Comparison of ENCODE assay signal across 9 cellular contexts in genomic region chr16:275786-276232, GRCh38. TPM values are rescaled to one million over a fixed set of nuclear protein-coding genes. Genes with fewer than 3 reads are reported as not detected.
DNase-seq lines count a peak whose midpoint lies in the region; ATAC-seq and TF ChIP-seq lines count a peak whose summit lies in the region.
"Had no signal": no experiment of that assay in that cellular context is flagged by ENCODE, and none has a peak within 500 bp of the region (broad histone marks: within the 10 kb centered on the region; RNA-seq: fewer than 3 reads in every experiment).

TSS of gene RGS11 (minus strand) at chr16:275944. CDS start at chr16:275911, 33 bp downstream.

- no peak within 1 kb of the TSS for H3K9ac ChIP-seq in mesenchymal stem cell (ENCODE audit: low read length)

- H2BK15ac ChIP-seq in mesenchymal stem cell (ENCODE audit: low read depth, poor library complexity, severe bottlenecking), result peak within 1 kb of the TSS; percentile 68

- no peak within 1 kb of the TSS for H3K4ac ChIP-seq in mesenchymal stem cell (ENCODE audit: low read depth in 1 of 2, low read length in 2 of 2)

- H3K27ac Mint-ChIP-seq in dendritic cell treated with granulocyte-macrophage colony-stimulating factor and Interleukin-4, amounts not matched to agents 40 ng/mL and 50 ng/mL, for 4 days, result no peak within 1 kb of the TSS
- H3K27ac Mint-ChIP-seq in type B pancreatic cell, result no peak within 1 kb of the TSS

- no peaks in the 10 kb centered on the region for H3K36me3 ChIP-seq in mesenchymal stem cell (ENCODE audit: control insufficient read depth in 1 of 2, insufficient read depth in 2 of 2, low read depth in 1 of 2, low read length in 2 of 2)

- no peak for TF ChIP-seq CTCF in type B pancreatic cell (conservative IDR thresholded peaks at IDR 0.05)

- peak within 1 kb of the TSS; percentile 70 for H4K8ac ChIP-seq in mesenchymal stem cell (ENCODE audit: low read length)

- peak within 1 kb of the TSS; percentile 41 to 74 for H3K4me3 ChIP-seq in mesenchymal stem cell (ENCODE audit: insufficient read depth in 1 of 2, low read depth in 1 of 2, low read length in 2 of 2)

- H3K4me3 Mint-ChIP-seq in activated T-cell treated with anti-CD3 and anti-CD28 coated beads, Interleukin-2, amount 50 U/mL, for 4 hours, result peak within 1 kb of the TSS; percentile 73
- H3K4me3 Mint-ChIP-seq in dendritic cell treated with granulocyte-macrophage colony-stimulating factor and Interleukin-4, amounts not matched to agents 40 ng/mL and 50 ng/mL, for 4 days, result peak within 1 kb of the TSS; percentile 54
- peak within 1 kb of the TSS; percentile 80 for H3K4me3 Mint-ChIP-seq in type B pancreatic cell

- H3K27ac ChIP-seq in mesenchymal stem cell (ENCODE audit: low read length, poor library complexity, severe bottlenecking), result no peak within 1 kb of the TSS

- H2AK5ac ChIP-seq in mesenchymal stem cell (ENCODE audit: low read length, severe bottlenecking), result no peak within 1 kb of the TSS

- no peaks in the 10 kb centered on the region for H3K9me3 Mint-ChIP-seq in activated T-cell treated with anti-CD3 and anti-CD28 coated beads, Interleukin-2, amount 50 U/mL, for 4 hours
- H3K9me3 Mint-ChIP-seq in dendritic cell treated with granulocyte-macrophage colony-stimulating factor and Interleukin-4, amounts not matched to agents 40 ng/mL and 50 ng/mL, for 4 days, result no peaks in the 10 kb centered on the region
- no peaks in the 10 kb centered on the region for H3K9me3 Mint-ChIP-seq in type B pancreatic cell

- H3K79me1 ChIP-seq in mesenchymal stem cell (replicated peaks; ENCODE audit: low read length, poor library complexity, severe bottlenecking), result no peaks in the 10 kb centered on the region

- H3K14ac ChIP-seq in mesenchymal stem cell (ENCODE audit: low read length in 2 of 2), result peak within 1 kb of the TSS in 1 of 2 experiments; percentile 6

- no peak for DNase-seq in activated T-cell treated with anti-CD3 and anti-CD28 coated beads, Interleukin-2, amount 50 U/mL, for 4 hours
- DNase-seq in activated T-cell treated with anti-CD3 and anti-CD28 coated beads for 4 hours (no peak), mesenchymal stem cell (no peak), type B pancreatic cell (ENCODE audit: extremely low spot score, unreplicated experiment) (no peak), NCI-H510A treated with DMSO at 0.1 percent for 48 hours (lab: John Stamatoyannopoulos, UW) (no peak), NCI-H82 treated with DMSO at 0.1 percent for 48 hours (lab: John Stamatoyannopoulos, UW; ENCODE audit: unreplicated experiment) (no peak)
- DNase-seq: NCI-H1694 had no signal

- no peak within 1 kb of the TSS for H2BK120ac ChIP-seq in mesenchymal stem cell (ENCODE audit: low read depth, low read length)

- peak within 1 kb of the TSS; percentile 82 for H4K91ac ChIP-seq in mesenchymal stem cell (ENCODE audit: low read length)

- H3K23ac ChIP-seq in mesenchymal stem cell (ENCODE audit: low read length in 2 of 2), result no peak within 1 kb of the TSS

- H3K9me3 ChIP-seq in mesenchymal stem cell (ENCODE audit: control insufficient read depth, low read length), result no peaks in the 10 kb centered on the region

- H3K18ac ChIP-seq in mesenchymal stem cell (ENCODE audit: low read depth in 1 of 2, low read length in 2 of 2), result peak within 1 kb of the TSS in 1 of 2 experiments; percentile 23

- intact Hi-C loops in dendritic cell treated with granulocyte-macrophage colony-stimulating factor and Interleukin-4, amounts not matched to agents 40 ng/mL and 50 ng/mL, for 4 days (cut with micrococcal nuclease), result no loop called here

- H2AFZ ChIP-seq in mesenchymal stem cell (ENCODE audit: low read depth, low read length), result peak within 1 kb of the TSS; percentile 58

- 14% methylated on average over 30 of the region's 56 CpGs for WGBS in mesenchymal stem cell

- H3K4me1 Mint-ChIP-seq in activated T-cell treated with anti-CD3 and anti-CD28 coated beads, Interleukin-2, amount 50 U/mL, for 4 hours (ENCODE audit: low read depth), result peaks cover 9% of the 10 kb centered on the region
- peaks cover 6% of the 10 kb centered on the region for H3K4me1 Mint-ChIP-seq in dendritic cell treated with granulocyte-macrophage colony-stimulating factor and Interleukin-4, amounts not matched to agents 40 ng/mL and 50 ng/mL, for 4 days (ENCODE audit: low read depth)
- H3K4me1 Mint-ChIP-seq in type B pancreatic cell (ENCODE audit: unreplicated experiment), result no peaks in the 10 kb centered on the region

- no peaks in the 10 kb centered on the region for H3K36me3 Mint-ChIP-seq in activated T-cell treated with anti-CD3 and anti-CD28 coated beads, Interleukin-2, amount 50 U/mL, for 4 hours (ENCODE audit: insufficient read depth)
- no peaks in the 10 kb centered on the region for H3K36me3 Mint-ChIP-seq in dendritic cell treated with granulocyte-macrophage colony-stimulating factor and Interleukin-4, amounts not matched to agents 40 ng/mL and 50 ng/mL, for 4 days (ENCODE audit: low read depth)
- no peaks in the 10 kb centered on the region for H3K36me3 Mint-ChIP-seq in type B pancreatic cell

- peak within 1 kb of the TSS; percentile 81 for H3K4me2 ChIP-seq in mesenchymal stem cell (ENCODE audit: low read length, poor library complexity, severe bottlenecking)

- H3K27me3 ChIP-seq in mesenchymal stem cell (ENCODE audit: control insufficient read depth in 1 of 2, insufficient read depth in 1 of 2, low read length in 2 of 2), result peaks cover 32 to 54% of the 10 kb centered on the region in 2 experiments

- no peak for ATAC-seq in activated T-cell treated with anti-CD3 and anti-CD28 coated beads, Interleukin-2, amount 50 U/mL, for 4 hours
- ATAC-seq in HG03442 (IDR thresholded peaks at IDR 0.05; ENCODE audit: unreplicated experiment), result no peak

- H2BK5ac ChIP-seq in mesenchymal stem cell (ENCODE audit: low read depth, low read length, poor library complexity, severe bottlenecking), result no peak within 1 kb of the TSS

- peaks cover 19% of the 10 kb centered on the region for H3K4me1 ChIP-seq in mesenchymal stem cell (ENCODE audit: control insufficient read depth, insufficient read depth, low read depth, low read length)

- peaks cover 23% of the 10 kb centered on the region for H3K27me3 Mint-ChIP-seq in activated T-cell treated with anti-CD3 and anti-CD28 coated beads, Interleukin-2, amount 50 U/mL, for 4 hours (ENCODE audit: low read depth)
- peaks cover 57% of the 10 kb centered on the region for H3K27me3 Mint-ChIP-seq in dendritic cell treated with granulocyte-macrophage colony-stimulating factor and Interleukin-4, amounts not matched to agents 40 ng/mL and 50 ng/mL, for 4 days
- peaks cover 40% of the 10 kb centered on the region for H3K27me3 Mint-ChIP-seq in type B pancreatic cell

- no peak within 1 kb of the TSS for H2BK12ac ChIP-seq in mesenchymal stem cell (ENCODE audit: low read length in 2 of 2)

RNA-seq across cellular contexts. Expression of gene RGS11, which starts in this region (rescaled TPM):
- total RNA-seq in activated T-cell treated with anti-CD3 and anti-CD28 coated beads, Interleukin-2, amount 50 U/mL, for 4 hours, result under 1 TPM in 1 of 3 donors, not detected in 2; 0.18 TPM
- 1.4 TPM for polyA plus RNA-seq in mesenchymal stem cell (2013, experiment 1 of 2)
- 1.3 TPM for polyA plus RNA-seq in mesenchymal stem cell (2013, experiment 2 of 2)
- total RNA-seq in type B pancreatic cell (ENCODE audit: low replicate concordance), result 6.6 and 8.8 TPM in 2 replicates
